In genomic region chr7:23357190-23358093, GRCh38 we compare ENCODE assay signal across 8 cellular contexts. TPM values are rescaled to one million over a fixed set of nuclear protein-coding genes. Genes with fewer than 3 reads are reported as not detected.
DNase-seq lines count a peak whose midpoint lies in the region; ATAC-seq, FAIRE-seq and TF ChIP-seq lines count a peak whose summit lies in the region.

No MANE protein-coding gene starts in this region.

- H4K20me1 ChIP-seq in endothelial cell of umbilical vein (replicated peaks; ENCODE audit: control insufficient read depth, extremely low read depth, insufficient read depth, low read length) (no peaks in the 10 kb centered on the region), smooth muscle cell (ENCODE audit: low read depth) (peaks cover 14% of the 10 kb centered on the region)

- H3K4me2 ChIP-seq in endothelial cell of umbilical vein (ENCODE audit: insufficient read depth, low read length) (peak overlapping the region; percentile 40), smooth muscle cell (peak overlapping the region; percentile 20)

- H3F3A ChIP-seq in smooth muscle cell (ENCODE audit: low read depth) = no peaks in the 10 kb centered on the region

- ATAC-seq in GM21390 (IDR thresholded peaks at IDR 0.05; ENCODE audit: unreplicated experiment) (peak; percentile 69), GM21576 (IDR thresholded peaks at IDR 0.05; ENCODE audit: unreplicated experiment) (no peak), GM19452 (IDR thresholded peaks at IDR 0.05; ENCODE audit: unreplicated experiment) (no peak)

- H3K9me3 ChIP-seq in endothelial cell of umbilical vein (replicated peaks; ENCODE audit: control insufficient read depth, insufficient read depth, low read length) = no peaks in the 10 kb centered on the region
- no peaks in the 10 kb centered on the region for H3K9me3 ChIP-seq in smooth muscle cell (replicated peaks; ENCODE audit: low read depth)

- H2AFZ ChIP-seq in endothelial cell of umbilical vein (ENCODE audit: low read depth, low read length) = no peak overlapping the region
- no peak overlapping the region for H2AFZ ChIP-seq in smooth muscle cell (ENCODE audit: low read depth)

- H3K4me1 ChIP-seq in endothelial cell of umbilical vein (ENCODE audit: control insufficient read depth, extremely low read depth, insufficient read depth, low read length) (peaks cover 44% of the 10 kb centered on the region), smooth muscle cell (ENCODE audit: low read depth) (peaks cover 6% of the 10 kb centered on the region)

- TF ChIP-seq CTCF in endothelial cell of umbilical vein (IDR thresholded peaks at IDR 0.05; ENCODE audit: extremely low read depth in 1 of 2, insufficient read depth in 1 of 2, low read depth in 1 of 2, low read length in 2 of 2) (peak; percentile 7), smooth muscle cell (IDR thresholded peaks at IDR 0.05; ENCODE audit: borderline replicate concordance, insufficient read depth, poor library complexity, severe bottlenecking) (peak; percentile 36)

- intact Hi-C loops in endothelial cell of umbilical vein (cut with micrococcal nuclease) = loop anchor here (1.0 to 5.0 kb wide), 10 partner anchors 8 to 163 kb away; partner anchors contain the start of genes IGF2BP3 and MALSU1

- H3K9ac ChIP-seq in endothelial cell of umbilical vein (replicated peaks; ENCODE audit: extremely low read depth, insufficient read depth, low read length) (peak overlapping the region; percentile 35), smooth muscle cell (ENCODE audit: low read depth) (no peak overlapping the region)

- H3K27ac ChIP-seq in endothelial cell of umbilical vein (ENCODE audit: insufficient read depth, low read depth, low read length) = peak overlapping the region; percentile 53
- H3K27ac ChIP-seq in smooth muscle cell (ENCODE audit: low read depth) = peak overlapping the region; percentile 61

- H3K27me3 ChIP-seq in endothelial cell of umbilical vein (ENCODE audit: control insufficient read depth in 2 of 2, insufficient read depth in 2 of 2, low read length in 2 of 2) (no peaks in the 10 kb centered on the region), smooth muscle cell (ENCODE audit: low read depth) (no peaks in the 10 kb centered on the region)

- peak overlapping the region in 1 of 3 experiments; percentile 44 for H3K4me3 ChIP-seq in endothelial cell of umbilical vein (replicated peaks in 1 of 3; ENCODE audit: insufficient read depth in 1 of 3, low read depth in 1 of 3, low read length in 3 of 3)
- H3K4me3 ChIP-seq in smooth muscle cell = peak overlapping the region; percentile 22

- POLR2A ChIA-PET in endothelial cell of umbilical vein (lab: Charles Lee) = interaction anchor here (0.5 kb wide), 1 partner anchor 185 kb away, joined by 3 read pairs; no protein-coding TSS in a partner anchor

- no peaks in the 10 kb centered on the region for H3K9me1 ChIP-seq in endothelial cell of umbilical vein (replicated peaks; ENCODE audit: control insufficient read depth, extremely low read depth, insufficient read depth, low read length)

- TSS peak; percentile 56 for BruUV-seq in endothelial cell of umbilical vein (replicated peaks; lab: Mats Ljungman, UMichigan)

- CTCF ChIA-PET in endothelial cell of umbilical vein (lab: Charles Lee) = interaction anchor here (0.6 to 2.5 kb wide), 51 partner anchors 9 to 189 kb away, joined by 3 to 67 read pairs (median 5); partner anchors contain the start of genes IGF2BP3 and MALSU1

- peak; percentile 53 for FAIRE-seq in endothelial cell of umbilical vein (lab: Jason Lieb, UNC)

- H3K36me3 ChIP-seq in endothelial cell of umbilical vein (ENCODE audit: control insufficient read depth in 2 of 2, extremely low read depth in 1 of 2, insufficient read depth in 2 of 2, low read length in 2 of 2) (peaks cover 0 to 2% of the 10 kb centered on the region in 2 experiments), smooth muscle cell (ENCODE audit: low read depth) (no peaks in the 10 kb centered on the region)

- WGBS in smooth muscle cell (ENCODE audit: low lambda C conversion rate) = 54% methylated on average over 6 of the region's 6 CpGs

- DNase-seq in DMS53 treated with DMSO at 0.1 percent for 48 hours (lab: John Stamatoyannopoulos, UW; ENCODE audit: unreplicated experiment) (peak; percentile 67), NCI-H69 (lab: John Stamatoyannopoulos, UW) (peak; percentile 69), endothelial cell of umbilical vein (ENCODE audit: low read depth, low spot score) (peak; percentile 81), smooth muscle cell (lab: John Stamatoyannopoulos, UW; ENCODE audit: unreplicated experiment) (no peak), SIG-M5 treated with dmso at 0.1 percent for 504 hours (lab: John Stamatoyannopoulos, UW; ENCODE audit: unreplicated experiment) (no peak)

- dilution Hi-C loops in endothelial cell of umbilical vein (cut with MboI; ENCODE audit: extremely low pct_ligation_motif_present, low sequenced_read_pairs) = no loop called here

- peak; percentile 18 for TF ChIP-seq POLR2A in endothelial cell of umbilical vein (IDR thresholded peaks at IDR 0.05; ENCODE audit: low read depth, low read length)

- H3K79me2 ChIP-seq in endothelial cell of umbilical vein (ENCODE audit: control insufficient read depth, insufficient read depth, low read length) = peaks cover 45% of the 10 kb centered on the region
- peaks cover 8% of the 10 kb centered on the region for H3K79me2 ChIP-seq in smooth muscle cell (ENCODE audit: low read depth)

TF ChIP-seq in endothelial cell of umbilical vein, 7 proteins besides CTCF, POLR2A, EP300 and RAD21:
- TF ChIP-seq MYC (IDR thresholded peaks at IDR 0.05; ENCODE audit: low read depth, low read length) = no peak
- peak; percentile 74 for TF ChIP-seq FOS (IDR thresholded peaks at IDR 0.05; ENCODE audit: borderline replicate concordance, insufficient read depth, low read length)
- TF ChIP-seq GATA2 (IDR thresholded peaks at IDR 0.05; ENCODE audit: insufficient read depth, insufficient read length, low read depth, low read length) = peak; percentile 98
- TF ChIP-seq MAX (IDR thresholded peaks at IDR 0.05; ENCODE audit: insufficient read depth, insufficient read length) = no peak
- TF ChIP-seq JUN (IDR thresholded peaks at IDR 0.05; ENCODE audit: borderline replicate concordance, insufficient read depth, insufficient read length, low read depth) = peak; percentile 60
- TF ChIP-seq POLR2AphosphoS5 (IDR thresholded peaks at IDR 0.05; ENCODE audit: insufficient read depth, low read depth, low read length) = no peak
- TF ChIP-seq EZH2 (IDR thresholded peaks at IDR 0.05; ENCODE audit: borderline replicate concordance, low read depth, low read length, severe bottlenecking) = no peak

RNA-seq across cellular contexts. Expression of gene MALSU1, which starts 58.3 kb away (rescaled TPM):
- total RNA-seq in endothelial cell of umbilical vein (58.4 and 62.6 TPM in 2 replicates), smooth muscle cell (77.7 and 89.8 TPM in 2 replicates)
- polyA plus RNA-seq in endothelial cell of umbilical vein (53.4 and 68.0 TPM in 2 replicates), smooth muscle cell (107 and 110 TPM in 2 replicates)
- polyA plus RNA-seq in endothelial cell of umbilical vein (2011; cell fraction: cytosol; rRNA removed) = 47.7 and 57.8 TPM in 2 replicates
- polyA plus RNA-seq in endothelial cell of umbilical vein (2011; cell fraction: nucleus; rRNA removed) = 20.9 and 26.8 TPM in 2 replicates
- 42.5 and 45.7 TPM in 2 replicates for polyA plus RNA-seq in endothelial cell of umbilical vein (2012)
- polyA minus RNA-seq in endothelial cell of umbilical vein = 22.1 and 25.1 TPM in 2 replicates
- 47.5 TPM for polyA minus RNA-seq in endothelial cell of umbilical vein (2011; cell fraction: cytosol; rRNA and poly(A)+ RNA removed)
- polyA minus RNA-seq in endothelial cell of umbilical vein (2011; cell fraction: nucleus; rRNA and poly(A)+ RNA removed) = 6.4 and 7.0 TPM in 2 replicates

Comparison
In these comparisons a context has a peak if more than half of its experiments do, and no peak if none do; other contexts are left out.
1. DNase-seq: peak in DMS53 treated with DMSO at 0.1 percent for 48 hours (single experiment), NCI-H69 (single experiment) and endothelial cell of umbilical vein (single experiment); none in smooth muscle cell (single experiment) and SIG-M5 treated with dmso at 0.1 percent for 504 hours (single experiment).